ENCODE assay signal across 20 cellular contexts in the genomic region with DNA sequence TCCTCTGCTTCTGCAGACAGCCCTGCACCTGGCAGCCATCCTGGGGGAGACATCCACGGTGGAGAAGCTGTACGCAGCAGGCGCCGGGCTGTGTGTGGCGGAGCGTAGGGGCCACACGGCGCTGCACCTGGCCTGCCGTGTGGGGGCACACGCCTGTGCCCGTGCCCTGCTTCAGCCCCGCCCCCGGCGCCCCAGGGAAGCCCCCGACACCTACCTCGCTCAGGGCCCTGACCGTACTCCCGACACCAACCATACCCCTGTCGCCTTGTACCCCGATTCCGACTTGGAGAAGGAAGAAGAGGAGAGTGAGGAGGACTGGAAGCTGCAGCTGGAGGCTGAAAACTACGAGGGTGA. TPM values are rescaled to one million over a fixed set of nuclear protein-coding genes. Genes with fewer than 3 reads are reported as not detected.
A peak's percentile ranks its signal among the peaks of the same experiment; 100 is the strongest.
DNase-seq lines count a peak whose midpoint lies in the region; ATAC-seq and TF ChIP-seq lines count a peak whose summit lies in the region.
"Had no signal": no experiment of that assay in that cellular context is flagged by ENCODE, and none has a peak within 500 bp of the region (broad histone marks: within the 10 kb centered on the region; RNA-seq: fewer than 3 reads in every experiment).

No MANE protein-coding gene starts in this region.

- no peak overlapping the region for H3K18ac ChIP-seq in mesenchymal stem cell (ENCODE audit: low read depth in 1 of 2, low read length in 2 of 2)

- H3K4ac ChIP-seq in mesenchymal stem cell (ENCODE audit: low read depth in 1 of 2, low read length in 2 of 2) = no peak overlapping the region

- ATAC-seq in right lobe of liver (no peak), aorta (ENCODE audit: low FRiP score) (peak; percentile 6)

- H3K27ac ChIP-seq in liver (ENCODE audit: low read depth in 1 of 2, low read length in 2 of 2) = peak overlapping the region; percentile 8 to 61
- peak overlapping the region in 1 of 3 donors; percentile 50 for H3K27ac ChIP-seq in right lobe of liver
- H3K27ac ChIP-seq in HEK293 (ENCODE audit: extremely low read depth, low read depth, low read length) = no peak overlapping the region
- no peak overlapping the region for H3K27ac ChIP-seq in mesenchymal stem cell (ENCODE audit: low read length, poor library complexity, severe bottlenecking)
- H3K27ac ChIP-seq in aorta (ENCODE audit: low read depth in 1 of 2, low read length in 2 of 2) = no peak overlapping the region
- H3K27ac ChIP-seq: BLaER1, GM23248, HL-60 had no signal

- POLR2A ChIA-PET in HEK293 (lab: Yijun Ruan, JAX) = interaction anchor here (0.5 to 1.2 kb wide), 3 partner anchors 56 to 242 kb away, joined by 3 to 7 read pairs (median 4); no protein-coding TSS in a partner anchor

- H2AK5ac ChIP-seq in mesenchymal stem cell (ENCODE audit: low read length, severe bottlenecking) = no peak overlapping the region

- peaks cover 0 to 3% (median 0%) of the 10 kb centered on the region in 4 donors for H3K9me3 ChIP-seq in liver (ENCODE audit: control insufficient read depth in 4 of 4, low read length in 3 of 4)
- no peaks in the 10 kb centered on the region for H3K9me3 ChIP-seq in right lobe of liver
- H3K9me3 ChIP-seq in HEK293 (ENCODE audit: control insufficient read depth, insufficient read depth, low read depth, low read length) = peaks cover 2% of the 10 kb centered on the region; the same call in 1 of the 2 replicates
- H3K9me3 ChIP-seq in mesenchymal stem cell (ENCODE audit: control insufficient read depth, low read length) = no peaks in the 10 kb centered on the region
- no peaks in the 10 kb centered on the region for H3K9me3 ChIP-seq in aorta (ENCODE audit: control insufficient read depth, low read length)

- H3K27me3 Mint-ChIP-seq in T-helper 2 cell treated with Interferon-gamma antibody and Interleukin-4, amounts not matched to agents 5 μg/mL and 100 μg/mL, for 36 hours (ENCODE audit: low read depth) = no peaks in the 10 kb centered on the region
- H3K27me3 Mint-ChIP-seq: CD4-positive, alpha-beta memory T cell had no signal

- no peak overlapping the region for H2BK120ac ChIP-seq in mesenchymal stem cell (ENCODE audit: low read depth, low read length)

- no peak overlapping the region for H4K91ac ChIP-seq in mesenchymal stem cell (ENCODE audit: low read length)

- CTCF ChIA-PET in HEK293 (lab: Yijun Ruan, JAX) = interaction anchor here (0.7 to 2.4 kb wide), 2 partner anchors 25 to 149 kb away, joined by 3 to 10 read pairs; a partner anchor contains a TSS

- H3K36me3 ChIP-seq in liver (ENCODE audit: control insufficient read depth in 4 of 4, insufficient read depth in 3 of 4, low read depth in 1 of 4, low read length in 3 of 4) (peaks cover 10 to 21% (median 18%) of the 10 kb centered on the region in 4 donors), right lobe of liver (peaks cover 0 to 24% (median 3%) of the 10 kb centered on the region in 4 donors), HEK293 (ENCODE audit: control insufficient read depth in 2 of 2, insufficient read depth in 1 of 2, low read length in 2 of 2) (peaks cover 45 to 46% of the 10 kb centered on the region in 2 experiments), mesenchymal stem cell (ENCODE audit: control insufficient read depth in 1 of 2, insufficient read depth in 2 of 2, low read depth in 1 of 2, low read length in 2 of 2) (peaks cover 36 to 45% of the 10 kb centered on the region in 2 experiments), aorta (ENCODE audit: control insufficient read depth in 1 of 2, insufficient read depth in 2 of 2, low read length in 1 of 2) (peaks cover 0 to 8% of the 10 kb centered on the region in 2 donors)

- TF ChIP-seq CTCF in liver (IDR thresholded peaks at IDR 0.05; ENCODE audit: low read depth, low read length, missing input control) = no peak
- TF ChIP-seq CTCF in right lobe of liver (IDR thresholded peaks at IDR 0.05) = no peak
- no peak for TF ChIP-seq CTCF in HEK293 (tag by site-specific recombination; IDR thresholded peaks at IDR 0.05)

- no peak for TF ChIP-seq POLR2A in right lobe of liver (IDR thresholded peaks at IDR 0.05)

- no peak overlapping the region for H3K27ac Mint-ChIP-seq in T-helper 2 cell treated with Interferon-gamma antibody and Interleukin-4, amounts not matched to agents 5 μg/mL and 100 μg/mL, for 36 hours
- H3K27ac Mint-ChIP-seq: HFFc6 had no signal

- peak overlapping the region; percentile 22 for H4K8ac ChIP-seq in mesenchymal stem cell (ENCODE audit: low read length)

- H3K4me3 ChIP-seq in liver (ENCODE audit: low read depth in 1 of 3, low read length in 3 of 3) (no peak overlapping the region), right lobe of liver (no peak overlapping the region), HEK293 (ENCODE audit: low read depth, low read length) (no peak overlapping the region), mesenchymal stem cell (ENCODE audit: insufficient read depth in 1 of 2, low read depth in 1 of 2, low read length in 2 of 2) (no peak overlapping the region), aorta (ENCODE audit: low read length in 2 of 2) (no peak overlapping the region)
- H3K4me3 ChIP-seq: BLaER1, GM23248 had no signal

- no peak overlapping the region for H3K14ac ChIP-seq in mesenchymal stem cell (ENCODE audit: low read length in 2 of 2)

- no peak overlapping the region for H3K4me2 ChIP-seq in mesenchymal stem cell (ENCODE audit: low read length, poor library complexity, severe bottlenecking)
- H3K4me2 ChIP-seq: BLaER1 had no signal

- no peak overlapping the region for H3K23ac ChIP-seq in mesenchymal stem cell (ENCODE audit: low read length in 2 of 2)

- DNase-seq in right lobe of liver (no peak), mesenchymal stem cell (no peak), aorta (no peak), NCI-H2029 treated with DMSO at 0.1 percent for 48 hours (lab: John Stamatoyannopoulos, UW) (no peak)
- no peak for DNase-seq in T-helper 2 cell treated with Interferon-gamma antibody and Interleukin-4, amounts not matched to agents 5 μg/mL and 100 μg/mL, for 36 hours (ENCODE audit: low spot score)
- DNase-seq: CD4-positive, alpha-beta memory T cell; DMS153; DMS79; GDM1; GM23248; HCEC 1CT; HFFc6 had no signal

- no peak overlapping the region for H2BK5ac ChIP-seq in mesenchymal stem cell (ENCODE audit: low read depth, low read length, poor library complexity, severe bottlenecking)

- H3K4me3 Mint-ChIP-seq in T-helper 2 cell treated with Interferon-gamma antibody and Interleukin-4, amounts not matched to agents 5 μg/mL and 100 μg/mL, for 36 hours = no peak overlapping the region
- H3K4me3 Mint-ChIP-seq: CD14-positive monocyte; CD4-positive, alpha-beta memory T cell; HFFc6 had no signal

- intact Hi-C loops in right lobe of liver (cut with DNase I) (no loop called here), aorta (cut with DNase I) (no loop called here)

- no peak overlapping the region for H3K9ac ChIP-seq in liver (ENCODE audit: low read depth in 1 of 2, low read length in 2 of 2)
- H3K9ac ChIP-seq in mesenchymal stem cell (ENCODE audit: low read length) = no peak overlapping the region
- H3K9ac ChIP-seq: BLaER1, GM23248 had no signal

- peaks cover 24% of the 10 kb centered on the region for H3K79me1 ChIP-seq in mesenchymal stem cell (replicated peaks; ENCODE audit: low read length, poor library complexity, severe bottlenecking)

- peaks cover 12% of the 10 kb centered on the region for H3K4me1 Mint-ChIP-seq in T-helper 2 cell treated with Interferon-gamma antibody and Interleukin-4, amounts not matched to agents 5 μg/mL and 100 μg/mL, for 36 hours (ENCODE audit: low read depth)

- H3K9me3 Mint-ChIP-seq in T-helper 2 cell treated with Interferon-gamma antibody and Interleukin-4, amounts not matched to agents 5 μg/mL and 100 μg/mL, for 36 hours = no peaks in the 10 kb centered on the region
- H3K9me3 Mint-ChIP-seq: CD4-positive, alpha-beta memory T cell had no signal

- H2AFZ ChIP-seq in mesenchymal stem cell (ENCODE audit: low read depth, low read length) = no peak overlapping the region
- H2AFZ ChIP-seq: GM23248 had no signal

- H2BK12ac ChIP-seq in mesenchymal stem cell (ENCODE audit: low read length in 2 of 2) = no peak overlapping the region

- 95% methylated on average over 22 of the region's 22 CpGs for WGBS in liver
- 67% methylated on average over 1 of the region's 22 CpGs for WGBS in right lobe of liver (ENCODE audit: insufficient coverage, low coverage, low lambda C conversion rate, missing lambda C conversion rate)
- 98% methylated on average over 22 of the region's 22 CpGs for WGBS in mesenchymal stem cell
- WGBS in aorta, 2 donors = 94 to 95% methylated on average over 22 of the region's 22 CpGs

- peaks cover 41% of the 10 kb centered on the region for H3K36me3 Mint-ChIP-seq in T-helper 2 cell treated with Interferon-gamma antibody and Interleukin-4, amounts not matched to agents 5 μg/mL and 100 μg/mL, for 36 hours (ENCODE audit: low read depth)

- H3K4me1 ChIP-seq in liver (ENCODE audit: control insufficient read depth in 4 of 4, insufficient read depth in 4 of 4, low read length in 3 of 4) (peaks cover 2 to 22% (median 7%) of the 10 kb centered on the region in 4 donors), right lobe of liver (peaks cover 0 to 24% (median 10%) of the 10 kb centered on the region in 4 donors), HEK293 (ENCODE audit: control insufficient read depth, insufficient read depth, low read length) (peaks cover 11% of the 10 kb centered on the region), mesenchymal stem cell (ENCODE audit: control insufficient read depth, insufficient read depth, low read depth, low read length) (no peaks in the 10 kb centered on the region), aorta (ENCODE audit: control insufficient read depth in 1 of 2, insufficient read depth in 2 of 2, low read length in 2 of 2) (no peaks in the 10 kb centered on the region)

- TF ChIP-seq RAD21 in liver (IDR thresholded peaks at IDR 0.05) = no peak

- no peak overlapping the region for H2BK15ac ChIP-seq in mesenchymal stem cell (ENCODE audit: low read depth, poor library complexity, severe bottlenecking)

- H3K27me3 ChIP-seq in liver (ENCODE audit: control insufficient read depth in 4 of 4, insufficient read depth in 4 of 4, low read length in 3 of 4) (no peaks in the 10 kb centered on the region), right lobe of liver (no peaks in the 10 kb centered on the region), mesenchymal stem cell (ENCODE audit: control insufficient read depth in 1 of 2, insufficient read depth in 1 of 2, low read length in 2 of 2) (no peaks in the 10 kb centered on the region), aorta (ENCODE audit: control insufficient read depth in 1 of 2, insufficient read depth in 2 of 2, low read length in 1 of 2) (no peaks in the 10 kb centered on the region)
- H3K27me3 ChIP-seq: BLaER1 had no signal

RNA-seq across cellular contexts. Expression of a gene that starts 5.4 kb away (rescaled TPM):
- 10 to 100 TPM; 10.0 to 19.7 TPM for total RNA-seq in liver
- polyA plus RNA-seq in liver = 10 to 100 TPM in 1 of 2 donors, 1 to 10 TPM in 1; 8.0 to 25.4 TPM
- 10 to 100 TPM; 13.2 to 27.9 (median 16.5) TPM for total RNA-seq in right lobe of liver
- 23.4 TPM for polyA plus RNA-seq in mesenchymal stem cell (2013, experiment 1 of 2)
- 24.8 TPM for polyA plus RNA-seq in mesenchymal stem cell (2013, experiment 2 of 2)
- 10 to 100 TPM; 16.0 to 24.5 TPM for total RNA-seq in aorta
- 10 to 100 TPM; 23.4 to 30.1 TPM for polyA plus RNA-seq in aorta

RNA-seq across cellular contexts. Expression of a gene that starts 5.7 kb away (rescaled TPM):
- total RNA-seq in liver (10 to 100 TPM; 21.8 to 42.2 TPM), right lobe of liver (10 to 100 TPM; 28.6 to 62.0 (median 32.5) TPM), aorta (10 to 100 TPM; 34.6 to 42.4 TPM)
- polyA plus RNA-seq in liver (10 to 100 TPM; 26.1 to 27.6 TPM), aorta (10 to 100 TPM; 34.8 to 51.2 TPM)
- polyA plus RNA-seq in mesenchymal stem cell (2013, experiment 1 of 2) = 57.6 TPM
- polyA plus RNA-seq in mesenchymal stem cell (2013, experiment 2 of 2) = 54.9 TPM

RNA-seq across cellular contexts. Expression of a gene that starts 6.8 kb away (rescaled TPM):
- total RNA-seq in liver (under 1 TPM; 0.08 to 0.14 TPM), right lobe of liver (under 1 TPM in 4 of 6 experiments, not detected in 2; 0.20 to 0.55 (median 0.37) TPM), aorta (not detected)
- polyA plus RNA-seq in liver (under 1 TPM in 1 of 2 donors, not detected in 1; 0.16 TPM), aorta (1 to 10 TPM in 1 of 2 donors, not detected in 1; 1.2 TPM)
- not detected for polyA plus RNA-seq in mesenchymal stem cell (2013, experiment 1 of 2)
- polyA plus RNA-seq in mesenchymal stem cell (2013, experiment 2 of 2) = 0.05 TPM
- total RNA-seq: Daoy, GM23248, H4, HT1080 had no signal
- polyA plus RNA-seq: CD14-positive monocyte; CD4-positive, alpha-beta memory T cell; GM23248 had no signal

RNA-seq across cellular contexts. Expression of a gene that starts 25.4 kb away (rescaled TPM):
- total RNA-seq in liver = 10 to 100 TPM; 15.9 to 19.2 TPM
- 10 to 100 TPM; 16.4 to 17.8 TPM for polyA plus RNA-seq in liver
- total RNA-seq in right lobe of liver = 10 to 100 TPM; 10.6 to 26.5 (median 18.7) TPM
- 17.6 TPM for polyA plus RNA-seq in mesenchymal stem cell (2013, experiment 1 of 2)
- polyA plus RNA-seq in mesenchymal stem cell (2013, experiment 2 of 2) = 15.2 TPM
- 10 to 100 TPM in 1 of 2 donors, 1 to 10 TPM in 1; 5.9 to 13.8 TPM for total RNA-seq in aorta
- 10 to 100 TPM in 1 of 2 donors, 1 to 10 TPM in 1; 9.5 to 72.4 TPM for polyA plus RNA-seq in aorta

RNA-seq across cellular contexts. Expression of a gene that starts 25.6 kb away (rescaled TPM):
- 10 to 100 TPM; 19.0 to 20.2 TPM for total RNA-seq in liver
- 10 to 100 TPM; 59.6 to 62.0 TPM for polyA plus RNA-seq in liver
- 10 to 100 TPM; 21.2 to 49.5 (median 24.0) TPM for total RNA-seq in right lobe of liver
- 48.5 TPM for polyA plus RNA-seq in mesenchymal stem cell (2013, experiment 1 of 2)
- 46.2 TPM for polyA plus RNA-seq in mesenchymal stem cell (2013, experiment 2 of 2)
- total RNA-seq in aorta = 10 to 100 TPM; 14.3 to 15.8 TPM
- polyA plus RNA-seq in aorta = 10 to 100 TPM; 24.9 to 33.3 TPM

Comparison
In these comparisons a context has a peak if more than half of its experiments do, and no peak if none do; other contexts are left out.
1. H3K27ac ChIP-seq: peak in liver (2 of 2); none in HEK293 (single experiment), mesenchymal stem cell (single experiment) and aorta (0 of 2).